In the genomic region with DNA sequence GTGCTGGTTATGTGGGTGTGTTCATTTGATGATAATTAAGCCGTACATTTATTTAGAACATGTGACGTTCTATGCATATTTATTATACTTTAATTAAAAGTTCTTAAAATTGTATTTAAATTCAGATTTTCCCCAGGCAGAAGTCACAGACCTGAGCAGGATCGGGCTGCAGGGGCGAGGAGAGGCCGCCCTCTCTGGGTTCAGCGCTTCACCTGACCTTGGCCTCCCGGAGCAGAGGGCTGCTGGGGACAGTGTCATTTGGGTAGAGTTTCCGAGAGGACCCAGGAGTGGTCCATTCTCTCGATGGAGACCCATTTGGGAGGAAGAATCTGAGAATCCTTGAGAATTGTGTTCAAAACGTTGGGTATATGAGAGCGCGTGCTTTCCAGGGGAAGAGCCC, we compare ENCODE assay signal across 2 cellular contexts.
TF ChIP-seq lines count a peak whose summit lies in the region.

No MANE protein-coding gene starts in this region.

TF ChIP-seq in GM23338, 12 proteins besides CTCF, POLR2A, EP300 and RAD21 (continued from another document):
- TF ChIP-seq ZNF331 (CRISPR knock-in tag; IDR thresholded peaks at IDR 0.05; ENCODE audit: low read depth), result no peak
- TF ChIP-seq CREB1 (CRISPR knock-in tag; IDR thresholded peaks at IDR 0.05; ENCODE audit: low read depth), result no peak
- TF ChIP-seq REST (IDR thresholded peaks at IDR 0.05; ENCODE audit: unreplicated experiment), result no peak
- TF ChIP-seq STAT1 (IDR thresholded peaks at IDR 0.05; ENCODE audit: unreplicated experiment), result no peak
- TF ChIP-seq ZNF462 (CRISPR knock-in tag; IDR thresholded peaks at IDR 0.05), result no peak

TF ChIP-seq in WTC11, 78 proteins besides CTCF, POLR2A, EP300 and RAD21 (continued from another document):
- no peak for TF ChIP-seq ZNF532 (CRISPR knock-in tag; IDR thresholded peaks at IDR 0.05; ENCODE audit: borderline replicate concordance)
- TF ChIP-seq ZNF232 (CRISPR knock-in tag; IDR thresholded peaks at IDR 0.05), result no peak
- TF ChIP-seq, protein P1, sequence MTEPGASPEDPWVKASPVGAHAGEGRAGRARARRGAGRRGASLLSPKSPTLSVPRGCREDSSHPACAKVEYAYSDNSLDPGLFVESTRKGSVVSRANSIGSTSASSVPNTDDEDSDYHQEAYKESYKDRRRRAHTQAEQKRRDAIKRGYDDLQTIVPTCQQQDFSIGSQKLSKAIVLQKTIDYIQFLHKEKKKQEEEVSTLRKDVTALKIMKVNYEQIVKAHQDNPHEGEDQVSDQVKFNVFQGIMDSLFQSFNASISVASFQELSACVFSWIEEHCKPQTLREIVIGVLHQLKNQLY (CRISPR knock-in tag; IDR thresholded peaks at IDR 0.05), result no peak
- TF ChIP-seq ESRRA (CRISPR knock-in tag; IDR thresholded peaks at IDR 0.05; ENCODE audit: borderline replicate concordance), result no peak
